Comparison of ENCODE assay signal across 1 cellular context in the genomic region with DNA sequence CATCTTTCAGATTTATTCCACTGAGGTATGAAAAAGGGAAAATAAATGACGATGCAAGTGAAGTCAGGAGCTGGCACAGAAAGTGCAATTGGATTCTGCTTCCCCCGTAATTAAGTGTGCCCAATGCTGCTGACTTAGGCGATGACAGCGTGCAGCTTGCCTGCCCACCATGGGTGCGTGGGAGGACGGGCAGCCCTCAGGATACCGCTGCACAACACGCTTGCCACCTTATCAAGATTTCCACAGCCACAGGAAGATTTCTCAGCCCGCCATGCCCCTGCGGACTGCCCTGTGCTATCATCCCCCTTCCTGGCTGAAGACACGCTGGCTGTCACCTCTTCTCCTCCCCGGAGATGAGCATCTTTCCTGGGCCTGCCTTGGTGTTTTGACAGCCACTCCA.
TF ChIP-seq lines count a peak whose summit lies in the region.

No MANE protein-coding gene starts in this region.

TF ChIP-seq in K562, 482 proteins besides CTCF, POLR2A, EP300 and RAD21 (continued from another document):
- TF ChIP-seq SIN3A (IDR thresholded peaks at IDR 0.05; ENCODE audit: borderline replicate concordance in 2 of 2, control insufficient read depth in 1 of 2, low read depth in 2 of 2, low read length in 2 of 2) (no peak), SRSF9 (IDR thresholded peaks at IDR 0.05; ENCODE audit: borderline replicate concordance, low read depth, low read length) (no peak), SIRT6 (IDR thresholded peaks at IDR 0.05; ENCODE audit: low read depth, low read length) (no peak), ZNF274 (IDR thresholded peaks at IDR 0.05; ENCODE audit: borderline replicate concordance, low read depth, low read length) (no peak), ZNF76 (CRISPR knock-in tag; IDR thresholded peaks at IDR 0.05; ENCODE audit: borderline replicate concordance) (no peak)
- TF ChIP-seq, protein P1, sequence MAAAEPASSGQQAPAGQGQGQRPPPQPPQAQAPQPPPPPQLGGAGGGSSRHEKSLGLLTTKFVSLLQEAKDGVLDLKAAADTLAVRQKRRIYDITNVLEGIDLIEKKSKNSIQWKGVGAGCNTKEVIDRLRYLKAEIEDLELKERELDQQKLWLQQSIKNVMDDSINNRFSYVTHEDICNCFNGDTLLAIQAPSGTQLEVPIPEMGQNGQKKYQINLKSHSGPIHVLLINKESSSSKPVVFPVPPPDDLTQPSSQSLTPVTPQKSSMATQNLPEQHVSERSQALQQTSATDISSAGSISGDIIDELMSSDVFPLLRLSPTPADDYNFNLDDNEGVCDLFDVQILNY (CRISPR knock-in tag; IDR thresholded peaks at IDR 0.05) = no peak
